ENCODE assay signal across 8 cellular contexts in the genomic region with DNA sequence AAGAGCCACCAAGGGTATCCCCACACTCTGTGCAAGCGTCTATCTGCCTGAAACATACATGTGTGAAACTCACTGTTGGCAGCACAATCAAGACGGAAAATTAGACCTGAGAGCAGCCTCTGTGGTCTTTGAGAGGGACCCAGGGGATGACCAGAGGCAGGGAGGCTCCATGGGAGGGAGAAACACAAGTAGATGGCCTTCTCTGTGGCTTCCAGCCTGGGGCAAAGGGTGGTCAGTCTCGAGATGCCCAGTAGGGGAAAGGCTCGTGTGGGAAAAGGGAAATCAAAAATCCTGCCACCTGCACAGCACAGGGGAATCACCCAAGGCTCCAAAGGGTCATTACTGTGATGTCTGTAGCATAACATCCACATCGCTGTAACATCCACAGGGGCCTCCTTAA.
"Had no signal": no experiment of that assay in that cellular context is flagged by ENCODE, and none has a peak within 500 bp of the region (broad histone marks: within the 10 kb centered on the region; RNA-seq: fewer than 3 reads in every experiment).

No MANE protein-coding gene starts in this region.

- H3K4me3 Mint-ChIP-seq: GM23338, H9, IgD-negative memory B cell had no signal

- FAIRE-seq: H1, H54, HepG2 had no signal

- DNase-seq: H9, HCEC 1CT, KBM-7 had no signal

- ATAC-seq: GM23338, HepG2 had no signal

- H3K36me3 Mint-ChIP-seq: IgD-negative memory B cell had no signal

- H3K4me2 ChIP-seq: GM23338 had no signal

- H3K27me3 Mint-ChIP-seq: IgD-negative memory B cell had no signal

- H3K4me3 ChIP-seq: GM23338 had no signal

- H3K27ac Mint-ChIP-seq: GM23338, H9, IgD-negative memory B cell had no signal

- H3K4me1 Mint-ChIP-seq: GM23338, H9, IgD-negative memory B cell had no signal
